Comparison of ENCODE assay signal across 8 cellular contexts in the genomic region with DNA sequence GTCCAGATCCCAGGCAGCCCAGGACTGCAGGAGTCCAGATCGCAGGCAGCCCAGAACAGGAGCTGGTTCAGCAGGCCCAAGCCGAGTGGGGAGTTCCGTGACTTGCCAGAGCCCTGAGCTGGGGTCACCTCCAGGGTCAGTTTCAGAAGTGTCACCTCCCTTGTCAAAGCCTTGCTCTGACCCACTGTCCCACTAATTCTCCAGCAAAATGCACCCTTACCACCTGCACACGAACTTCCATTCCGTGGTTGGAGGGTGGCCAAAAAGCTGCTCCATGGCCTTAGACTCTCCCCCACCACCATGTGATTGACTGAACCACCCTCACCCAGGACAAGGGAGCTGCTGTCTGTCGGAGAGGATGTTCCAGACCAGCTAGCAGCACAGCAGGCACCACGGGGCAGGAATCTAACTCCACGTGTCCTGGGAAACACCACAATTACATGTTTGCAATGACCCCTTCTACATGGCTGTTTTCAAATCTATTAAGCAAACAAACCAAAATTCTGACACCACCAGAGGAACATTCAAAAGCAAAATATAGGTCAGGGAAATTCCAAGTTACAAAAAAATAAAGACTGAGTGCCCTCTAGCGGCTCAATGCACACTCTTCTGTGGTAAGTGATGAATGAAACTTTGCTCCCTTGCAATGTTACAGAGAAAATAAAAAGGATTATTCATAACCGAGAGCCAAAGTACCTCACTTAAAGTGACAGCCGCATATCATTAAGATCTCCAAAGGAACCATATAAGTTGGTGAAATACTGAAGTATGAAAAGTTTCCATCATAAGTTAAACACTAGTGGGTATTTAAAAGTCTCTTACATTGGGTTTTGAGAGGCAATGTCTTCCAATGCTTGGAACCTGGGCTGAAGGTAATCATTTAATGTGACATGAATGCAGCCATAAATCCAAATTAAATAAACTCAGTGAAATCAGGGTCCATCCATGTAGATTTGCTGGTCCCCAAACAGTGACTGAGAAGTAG.
DNase-seq lines count a peak whose midpoint lies in the region; ATAC-seq and TF ChIP-seq lines count a peak whose summit lies in the region.

No MANE protein-coding gene starts in this region.

- H3K4me1 ChIP-seq in aorta (ENCODE audit: control insufficient read depth in 1 of 2, insufficient read depth in 2 of 2, low read length in 2 of 2): no peaks in the 10 kb centered on the region

- H3K4me3 ChIP-seq in WI38 (ENCODE audit: low read depth, low read length) (no peak overlapping the region), epithelial cell of esophagus (ENCODE audit: low read length) (no peak overlapping the region), aorta (ENCODE audit: low read length in 2 of 2) (no peak overlapping the region)

- intact Hi-C loops in aorta (cut with DNase I): loop anchor here (5.0 to 10.0 kb wide), 2 partner anchors 401 to 1264 kb away; a partner anchor contains a TSS

- ATAC-seq in aorta (ENCODE audit: low FRiP score): peak; percentile 68
- no peak for ATAC-seq in GM18511 (IDR thresholded peaks at IDR 0.05; ENCODE audit: unreplicated experiment)

- DNase-seq in EH (ENCODE audit: low read depth): peak; percentile 62
- peak; percentile 64 for DNase-seq in HuH-7 (ENCODE audit: low spot score)
- DNase-seq in epithelial cell of esophagus (ENCODE audit: low read depth): peak; percentile 52
- peak; percentile 66 for DNase-seq in myocyte (ENCODE audit: low read depth)
- DNase-seq in aorta: no peak
- DNase-seq in NCI-H345 (lab: John Stamatoyannopoulos, UW): no peak

- H3K27ac ChIP-seq in aorta (ENCODE audit: low read depth in 1 of 2, low read length in 2 of 2): no peak overlapping the region

- no peaks in the 10 kb centered on the region for H3K27me3 ChIP-seq in aorta (ENCODE audit: control insufficient read depth in 1 of 2, insufficient read depth in 2 of 2, low read length in 1 of 2)

- no peaks in the 10 kb centered on the region for H3K36me3 ChIP-seq in aorta (ENCODE audit: control insufficient read depth in 1 of 2, insufficient read depth in 2 of 2, low read length in 1 of 2)

- 29 to 30% methylated on average over 11 of the region's 11 CpGs for WGBS in aorta, 2 donors

- TF ChIP-seq CTCF in WI38 (IDR thresholded peaks at IDR 0.05; ENCODE audit: low read depth, low read length) (peak; percentile 60; the same call in 1 of the 2 replicates), epithelial cell of esophagus (IDR thresholded peaks at IDR 0.05; ENCODE audit: insufficient read depth, low read depth, low read length, missing control alignments) (peak; percentile 68)

- H3K9me3 ChIP-seq in aorta (ENCODE audit: control insufficient read depth, low read length): no peaks in the 10 kb centered on the region

Comparison
In these comparisons a context has a peak if more than half of its experiments do, and no peak if none do; other contexts are left out.
1. DNase-seq: peak in EH (single experiment), HuH-7 (single experiment), epithelial cell of esophagus (single experiment) and myocyte (single experiment); none in aorta (0 of 2) and NCI-H345 (single experiment).